ENCODE assay signal across 16 cellular contexts in the genomic region with DNA sequence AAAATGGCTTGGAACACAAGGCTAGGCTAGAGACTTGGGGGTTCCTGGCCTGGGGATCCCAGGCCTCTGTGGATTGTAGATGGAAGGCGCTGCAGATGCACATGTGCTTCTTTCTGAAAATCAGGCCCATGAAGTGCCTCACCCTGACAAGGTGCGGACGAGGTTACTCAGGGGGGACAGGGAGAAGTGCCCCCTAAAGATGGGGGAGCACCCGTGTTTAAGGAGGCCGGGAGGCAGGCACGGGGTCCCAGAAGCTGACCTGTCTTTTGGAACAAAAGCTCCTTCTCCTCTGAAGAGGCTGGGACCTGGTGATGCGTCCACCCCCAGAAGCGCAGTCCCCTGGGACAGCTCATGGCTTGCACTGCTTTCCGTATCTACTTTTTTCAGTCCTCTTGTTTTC. TPM values are rescaled to one million over a fixed set of nuclear protein-coding genes. Genes with fewer than 3 reads are reported as not detected.
DNase-seq lines count a peak whose midpoint lies in the region; ATAC-seq and TF ChIP-seq lines count a peak whose summit lies in the region.
"Had no signal": no experiment of that assay in that cellular context is flagged by ENCODE, and none has a peak within 500 bp of the region (broad histone marks: within the 10 kb centered on the region; RNA-seq: fewer than 3 reads in every experiment).

No MANE protein-coding gene starts in this region.

- H3K27ac ChIP-seq in spleen, result peak overlapping the region in 3 of 8 donors; percentile 14 to 58 (median 43)
- no peak overlapping the region for H3K27ac ChIP-seq in PC-9
- H3K27ac ChIP-seq: epithelial cell of prostate, SJCRH30 had no signal

- no peak for TF ChIP-seq CTCF in GM13977 (IDR thresholded peaks at IDR 0.05; ENCODE audit: extremely low read depth, insufficient read depth, missing control alignments)
- TF ChIP-seq CTCF in spleen (IDR thresholded peaks at IDR 0.05 in 8 of 11, conservative IDR thresholded peaks at IDR 0.05 in 3 of 11), result no peak
- TF ChIP-seq CTCF in PC-9 (conservative IDR thresholded peaks at IDR 0.05), result no peak

- H3K4me1 ChIP-seq in spleen (peaks cover 0 to 26% (median 11%) of the 10 kb centered on the region in 6 donors), PC-9 (replicated peaks; ENCODE audit: insufficient read depth) (no peaks in the 10 kb centered on the region)
- H3K4me1 ChIP-seq: adrenal gland, SJCRH30 had no signal

- no peaks in the 10 kb centered on the region for H3K27me3 Mint-ChIP-seq in activated T-helper 17 cell treated with anti-CD3 and anti-CD28 coated beads, Interleukin-2, amount 50 U/mL, for 72 hours

- no peaks in the 10 kb centered on the region for H3F3A ChIP-seq in PC-9 (ENCODE audit: insufficient read depth, low read depth)

- DNase-seq in GM13977 (ENCODE audit: low spot score) (peak; percentile 15), spleen (peak; percentile 40), KG1 (lab: John Stamatoyannopoulos, UW) (no peak), PC-9 (no peak), NCI-H2196 treated with DMSO at 0.1 percent for 48 hours (lab: John Stamatoyannopoulos, UW; ENCODE audit: unreplicated experiment) (no peak)
- DNase-seq: activated CD4-positive, alpha-beta T cell treated with anti-CD3 and anti-CD28 coated beads, Interleukin-2, amount 50 U/mL, for 4 hours; activated T-cell treated with anti-CD3 and anti-CD28 coated beads, Interleukin-2, amount 50 U/mL, for 4 hours; adrenal gland; NCI-H1436 treated with DMSO at 0.1 percent for 48 hours had no signal

- H3K4me3 ChIP-seq in iPS-18c (ENCODE audit: insufficient read depth, low read depth, low read length) (peak overlapping the region; percentile 46; the same call in 1 of the 2 replicates), spleen (peak overlapping the region in 2 of 8 donors; percentile 48 to 68), PC-9 (no peak overlapping the region)
- H3K4me3 ChIP-seq: adrenal gland had no signal

- H3K36me3 Mint-ChIP-seq in activated T-helper 17 cell treated with anti-CD3 and anti-CD28 coated beads, Interleukin-2, amount 50 U/mL, for 72 hours (ENCODE audit: low read depth), result no peaks in the 10 kb centered on the region
- H3K36me3 Mint-ChIP-seq: mesothelial cell of epicardium had no signal

- H3K9me3 Mint-ChIP-seq in activated T-helper 17 cell treated with anti-CD3 and anti-CD28 coated beads, Interleukin-2, amount 50 U/mL, for 72 hours, result no peaks in the 10 kb centered on the region
- H3K9me3 Mint-ChIP-seq: activated T-cell treated with anti-CD3 and anti-CD28 coated beads, Interleukin-2, amount 50 U/mL, for 4 hours; stimulated activated naive CD8-positive, alpha-beta T cell treated with anti-CD3 and anti-CD28 coated beads, Interleukin-15, Interleukin-2, amounts not matched to agents 100 ng/mL and 50 ng/mL, for 24 hours had no signal

- no peaks in the 10 kb centered on the region for H4K20me1 ChIP-seq in PC-9 (ENCODE audit: insufficient read depth)

- no peak for ATAC-seq in activated T-helper 17 cell treated with anti-CD3 and anti-CD28 coated beads, Interleukin-2, amount 50 U/mL, for 72 hours (replicated peaks)
- no peak for ATAC-seq in HG03135 (IDR thresholded peaks at IDR 0.05; ENCODE audit: unreplicated experiment)
- ATAC-seq: activated T-cell treated with anti-CD3 and anti-CD28 coated beads, Interleukin-2, amount 50 U/mL, for 4 hours had no signal

- peaks cover 9% of the 10 kb centered on the region for H3K4me1 Mint-ChIP-seq in activated T-helper 17 cell treated with anti-CD3 and anti-CD28 coated beads, Interleukin-2, amount 50 U/mL, for 72 hours
- H3K4me1 Mint-ChIP-seq: mesothelial cell of epicardium had no signal

- intact Hi-C loops in spleen (cut with DNase I; ENCODE audit: low total_unique reads), result loop anchor here (10.0 kb wide), 1 partner anchor 67 kb away; no protein-coding TSS in a partner anchor
- intact Hi-C loops in PC-9 (cut with micrococcal nuclease; ENCODE audit: unreplicated experiment), result no loop called here

- POLR2A ChIA-PET in PC-9 (lab: Charles Lee; ENCODE audit: unreplicated experiment), result no interaction called here

- H3K27me3 ChIP-seq in spleen (replicated peaks in 1 of 7) (peaks cover 6 to 78% (median 31%) of the 10 kb centered on the region in 7 donors), PC-9 (ENCODE audit: insufficient read depth, low read depth) (peaks cover 47% of the 10 kb centered on the region)
- H3K27me3 ChIP-seq: SJCRH30 had no signal

- H3K4me3 Mint-ChIP-seq in activated T-helper 17 cell treated with anti-CD3 and anti-CD28 coated beads, Interleukin-2, amount 50 U/mL, for 72 hours, result peak overlapping the region; percentile 41
- H3K4me3 Mint-ChIP-seq: activated T-cell treated with anti-CD3 and anti-CD28 coated beads, Interleukin-2, amount 50 U/mL, for 4 hours; stimulated activated naive CD8-positive, alpha-beta T cell treated with anti-CD3 and anti-CD28 coated beads, Interleukin-15, Interleukin-2, amounts not matched to agents 100 ng/mL and 50 ng/mL, for 24 hours had no signal

- CTCF ChIA-PET in PC-9 (lab: Charles Lee), result no interaction called here

- H3K27ac Mint-ChIP-seq in activated T-helper 17 cell treated with anti-CD3 and anti-CD28 coated beads, Interleukin-2, amount 50 U/mL, for 72 hours, result no peak overlapping the region
- H3K27ac Mint-ChIP-seq: mesothelial cell of epicardium; stimulated activated naive CD8-positive, alpha-beta T cell treated with anti-CD3 and anti-CD28 coated beads, Interleukin-15, Interleukin-2, amounts not matched to agents 100 ng/mL and 50 ng/mL, for 24 hours had no signal

- no peaks in the 10 kb centered on the region for H3K9me2 ChIP-seq in PC-9 (ENCODE audit: insufficient read depth)

- in situ Hi-C loops in GM13977 (cut with MboI; ENCODE audit: low pct_unique_long_range_greater_than_20kb, low sequenced_read_pairs, unreplicated experiment), result no loop called here

- no peak overlapping the region for H3K4me2 ChIP-seq in PC-9

- no peak for TF ChIP-seq POLR2A in spleen (IDR thresholded peaks at IDR 0.05)

- 73 to 98% (median 91%) methylated on average over 8 to 9 of the region's 9 CpGs for WGBS in spleen, 5 donors

- no peaks in the 10 kb centered on the region for H3K79me2 ChIP-seq in PC-9 (ENCODE audit: low read depth)

- H3K9me3 ChIP-seq in iPS-18c (ENCODE audit: control insufficient read depth, insufficient read depth, low read length), result peaks cover 17% of the 10 kb centered on the region
- H3K9me3 ChIP-seq in spleen, result peaks cover 0 to 5% (median 0%) of the 10 kb centered on the region in 8 donors
- no peaks in the 10 kb centered on the region for H3K9me3 ChIP-seq in PC-9 (ENCODE audit: insufficient read depth, low read depth)
- H3K9me3 ChIP-seq: adrenal gland, SJCRH30 had no signal

- H2AFZ ChIP-seq in PC-9, result no peak overlapping the region

- H3K36me3 ChIP-seq in spleen (no peaks in the 10 kb centered on the region), PC-9 (ENCODE audit: low read depth) (no peaks in the 10 kb centered on the region)
- H3K36me3 ChIP-seq: adrenal gland, SJCRH30 had no signal

- BruUV-seq in PC-9 (replicated peaks; lab: Mats Ljungman, UMichigan), result no TSS peak

RNA-seq across cellular contexts. Expression of gene PDZD4, which starts 2.4 kb away (rescaled TPM):
- total RNA-seq in activated T-helper 17 cell treated with anti-CD3 and anti-CD28 coated beads, Interleukin-2, amount 50 U/mL, for 72 hours, result 1 to 10 TPM; 1.3 to 8.0 TPM
- total RNA-seq in spleen, result 10 to 100 TPM in 5 of 7 donors, 1 to 10 TPM in 2; 6.4 to 15.4 (median 10.7) TPM
- polyA plus RNA-seq in spleen, result 10 to 100 TPM in 1 of 3 donors, 1 to 10 TPM in 2; 3.7 to 21.8 (median 9.4) TPM
- total RNA-seq in PC-9 (2021), result 0.17 and 0.25 TPM in 2 replicates

RNA-seq across cellular contexts. Expression of gene SSR4, which starts 33.4 kb away (rescaled TPM):
- 100 to 1,000 TPM; 150 to 152 TPM for total RNA-seq in activated T-helper 17 cell treated with anti-CD3 and anti-CD28 coated beads, Interleukin-2, amount 50 U/mL, for 72 hours
- total RNA-seq in spleen (100 to 1,000 TPM; 144 to 307 (median 217) TPM), PC-9 (2021) (223 and 310 TPM in 2 replicates)
- 100 to 1,000 TPM; 357 to 488 (median 359) TPM for polyA plus RNA-seq in spleen

RNA-seq across cellular contexts. Expression of gene IDH3G, which starts 33.7 kb away (rescaled TPM):
- 10 to 100 TPM; 62.0 to 82.2 TPM for total RNA-seq in activated T-helper 17 cell treated with anti-CD3 and anti-CD28 coated beads, Interleukin-2, amount 50 U/mL, for 72 hours
- total RNA-seq in spleen (10 to 100 TPM; 51.8 to 92.7 (median 68.7) TPM), PC-9 (2021) (47.7 and 63.4 TPM in 2 replicates)
- 10 to 100 TPM; 32.7 to 47.0 (median 41.3) TPM for polyA plus RNA-seq in spleen

RNA-seq across cellular contexts. Expression of gene SRPK3, which starts 47.1 kb away (rescaled TPM):
- not detected for total RNA-seq in activated T-helper 17 cell treated with anti-CD3 and anti-CD28 coated beads, Interleukin-2, amount 50 U/mL, for 72 hours
- total RNA-seq in spleen (not detected), PC-9 (2021) (0.40 and 0.46 TPM in 2 replicates)
- polyA plus RNA-seq in spleen, result under 1 TPM; 0.03 to 0.26 (median 0.07) TPM
- total RNA-seq: activated T-cell treated with anti-CD3 and anti-CD28 coated beads, Interleukin-2, amount 50 U/mL, for 4 hours; mesothelial cell of epicardium had no signal

RNA-seq across cellular contexts. Expression of gene L1CAM, which starts 58.1 kb away (rescaled TPM):
- 1 to 10 TPM; 2.3 to 2.4 TPM for total RNA-seq in activated T-helper 17 cell treated with anti-CD3 and anti-CD28 coated beads, Interleukin-2, amount 50 U/mL, for 72 hours
- total RNA-seq in spleen, result 1 to 10 TPM; 1.2 to 5.1 (median 2.2) TPM
- polyA plus RNA-seq in spleen, result 1 to 10 TPM; 1.6 to 3.4 (median 3.2) TPM
- total RNA-seq in PC-9 (2021), result 68.8 and 79.0 TPM in 2 replicates

Comparison
In these comparisons a context has a peak if more than half of its experiments do, and no peak if none do; other contexts are left out.
1. DNase-seq: peak in GM13977 (single experiment) and spleen (single experiment); none in KG1 (single experiment), PC-9 (0 of 2) and NCI-H2196 treated with DMSO at 0.1 percent for 48 hours (single experiment).